In the genomic region with DNA sequence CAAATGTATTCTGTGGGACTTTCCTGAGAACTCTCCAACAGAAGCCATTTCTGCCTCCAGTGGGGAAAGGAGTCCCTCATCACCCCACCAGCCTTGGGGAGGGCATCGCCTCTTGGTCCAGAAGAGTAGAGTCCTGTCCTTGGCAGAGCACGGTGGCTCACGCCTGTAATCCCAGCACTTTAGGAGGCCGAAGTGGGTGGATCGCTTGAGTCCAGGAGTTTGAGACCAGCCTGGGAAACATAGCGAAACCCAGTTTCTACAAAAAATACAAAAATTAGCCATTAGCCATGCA, we compare ENCODE assay signal across 23 cellular contexts.
"Had no signal": no experiment of that assay in that cellular context is flagged by ENCODE, and none has a peak within 500 bp of the region (broad histone marks: within the 10 kb centered on the region; RNA-seq: fewer than 3 reads in every experiment).

No MANE protein-coding gene starts in this region.

- H3K27ac ChIP-seq: KMS-11, SK-N-MC had no signal

- ATAC-seq: activated CD4-positive, CD25-positive, alpha-beta regulatory T cell treated with anti-CD3 and anti-CD28 coated beads, Interleukin-2, amount 50 U/mL, for 24 hours; activated T-cell treated with anti-CD3 and anti-CD28 coated beads, Interleukin-2, amount 50 U/mL, for 4 hours; HepG2; Panc1; Right ventricle myocardium inferior; T-helper 17 cell had no signal

- H3K36me3 Mint-ChIP-seq: brain had no signal

- H3K9me3 Mint-ChIP-seq: activated T-cell treated with anti-CD3 and anti-CD28 coated beads, Interleukin-2, amount 50 U/mL, for 4 hours; brain; central memory CD8-positive, alpha-beta T cell had no signal

- H3K4me1 Mint-ChIP-seq: brain had no signal

- H3K27me3 Mint-ChIP-seq: central memory CD8-positive, alpha-beta T cell had no signal

- H3K4me3 ChIP-seq: SK-N-MC had no signal

- H3K4me3 Mint-ChIP-seq: activated T-cell treated with anti-CD3 and anti-CD28 coated beads, Interleukin-2, amount 50 U/mL, for 4 hours; brain; central memory CD8-positive, alpha-beta T cell; T-helper 17 cell had no signal

- H3K9ac ChIP-seq: KMS-11 had no signal

- H3K4me2 ChIP-seq: KMS-11 had no signal

- DNase-seq: activated CD4-positive, alpha-beta T cell treated with anti-CD3 and anti-CD28 coated beads for 4 hours; activated CD4-positive, alpha-beta T cell treated with anti-CD3 and anti-CD28 coated beads, Interleukin-2, amount 50 U/mL, for 4 hours; activated naive CD4-positive, alpha-beta T cell treated with anti-CD3 and anti-CD28 coated beads, Interleukin-2, amount 50 U/mL, for 16 hours; activated T-cell treated with anti-CD3 and anti-CD28 coated beads, Interleukin-2, amount 50 U/mL, for 4 hours; amygdala; NCI-H1092; NCI-H1417; NCI-H1930; NCI-H2171; NCI-H2227 treated with DMSO at 0.1 percent for 48 hours; NCI-H446 treated with DMSO at 0.1 percent for 48 hours; NCI-H524 treated with DMSO at 0.1 percent for 48 hours; NCI-H748 treated with DMSO at 0.1 percent for 48 hours; RPMI8226; T-helper 17 cell had no signal

- H3K27ac Mint-ChIP-seq: brain, T-helper 17 cell had no signal
